In the genomic region with DNA sequence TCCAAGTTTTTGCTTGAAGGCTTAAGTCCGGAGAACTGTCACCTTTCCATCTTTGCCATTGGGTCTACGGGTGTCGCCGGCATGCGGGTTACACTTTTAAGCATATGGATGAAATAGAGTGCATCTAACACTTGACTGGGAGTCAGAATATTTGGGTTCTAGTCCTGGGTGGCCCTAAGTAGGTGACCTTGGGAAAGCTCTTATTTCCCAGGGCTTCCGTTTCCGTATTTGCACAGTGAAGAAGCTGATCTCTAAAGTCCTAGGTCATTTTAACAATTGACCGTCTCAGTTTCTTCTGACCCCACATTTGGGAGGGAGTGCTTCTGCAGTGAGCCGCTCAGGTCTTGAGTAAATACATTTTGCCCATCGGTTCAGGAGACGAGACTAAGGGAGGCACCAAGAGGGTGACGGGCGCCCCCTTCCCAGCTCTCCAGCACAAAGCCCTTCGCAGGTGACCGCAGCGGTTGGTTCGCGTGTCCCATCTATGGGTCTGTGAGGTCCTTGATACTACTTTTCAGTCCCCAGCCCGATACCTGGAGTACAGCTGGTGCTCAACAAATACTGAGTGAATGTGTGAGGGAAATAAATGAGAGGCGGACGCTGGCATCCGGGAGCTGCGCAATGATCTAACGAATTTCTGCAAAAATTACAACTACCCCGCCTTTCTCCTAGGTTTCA, we compare ENCODE assay signal across 8 cellular contexts.
DNase-seq lines count a peak whose midpoint lies in the region; ATAC-seq lines count a peak whose summit lies in the region.

No MANE protein-coding gene starts in this region.

- no peaks in the 10 kb centered on the region for H3K9me3 Mint-ChIP-seq in memory B cell

- peak overlapping the region; percentile 90 for H3K27ac Mint-ChIP-seq in memory B cell

- H3K4me3 Mint-ChIP-seq in memory B cell, result peak overlapping the region; percentile 92

- peak; percentile 79 for DNase-seq in NCI-H2171 treated with DMSO at 0.1 percent for 48 hours (lab: John Stamatoyannopoulos, UW)
- no peak for DNase-seq in NCI-H2171 (lab: John Stamatoyannopoulos, UW)
- DNase-seq in NCI-H128 (lab: John Stamatoyannopoulos, UW; ENCODE audit: unreplicated experiment), result peak; percentile 28
- DNase-seq in activated CD4-positive, alpha-beta T cell treated with anti-CD3 and anti-CD28 coated beads, Interleukin-2, amount 50 U/mL, for 1 hour, result peak; percentile 34
- peak; percentile 29 for DNase-seq in effector CD8-positive, alpha-beta T cell (lab: John Stamatoyannopoulos, UW)
- no peak for DNase-seq in memory B cell (ENCODE audit: low spot score in 2 of 2)
- peak; percentile 19 for DNase-seq in stimulated activated CD8-positive, alpha-beta memory T cell treated with anti-CD3 and anti-CD28 coated beads, Interleukin-12 subunit alpha, Interleukin-12 subunit beta, amount 100 ng/mL, for 4 hours (ENCODE audit: low read depth)

- H3K36me3 Mint-ChIP-seq in memory B cell, result no peaks in the 10 kb centered on the region

- ATAC-seq in HG02610 (IDR thresholded peaks at IDR 0.05; ENCODE audit: unreplicated experiment), result peak; percentile 32
- peak; percentile 18 for ATAC-seq in memory B cell (ENCODE audit: low read depth)

- peaks cover 16% of the 10 kb centered on the region for H3K4me1 Mint-ChIP-seq in memory B cell

- no peaks in the 10 kb centered on the region for H3K27me3 Mint-ChIP-seq in memory B cell

Comparison
In these comparisons a context has a peak if more than half of its experiments do, and no peak if none do; other contexts are left out.
1. DNase-seq: peak in NCI-H2171 treated with DMSO at 0.1 percent for 48 hours (single experiment), NCI-H128 (single experiment), activated CD4-positive, alpha-beta T cell treated with anti-CD3 and anti-CD28 coated beads, Interleukin-2, amount 50 U/mL, for 1 hour (single experiment), effector CD8-positive, alpha-beta T cell (single experiment) and stimulated activated CD8-positive, alpha-beta memory T cell treated with anti-CD3 and anti-CD28 coated beads, Interleukin-12 subunit alpha, Interleukin-12 subunit beta, amount 100 ng/mL, for 4 hours (single experiment); none in NCI-H2171 (single experiment) and memory B cell (0 of 2).